ENCODE assay signal across 9 cellular contexts in genomic region chr4:337143-337931, GRCh38. TPM values are rescaled to one million over a fixed set of nuclear protein-coding genes. Genes with fewer than 3 reads are reported as not detected.
A peak's percentile ranks its signal among the peaks of the same experiment; 100 is the strongest.
DNase-seq lines count a peak whose midpoint lies in the region; ATAC-seq and TF ChIP-seq lines count a peak whose summit lies in the region.
"Had no signal": no experiment of that assay in that cellular context is flagged by ENCODE, and none has a peak within 500 bp of the region (broad histone marks: within the 10 kb centered on the region; RNA-seq: fewer than 3 reads in every experiment).

ZNF141 (plus strand) TSS chr4:337814; CDS start chr4:337984, 170 bp downstream.

- H3K36me3 ChIP-seq in A673 (ENCODE audit: insufficient read depth, low read length, poor library complexity, severe bottlenecking) (peaks cover 28% of the 10 kb centered on the region), kidney epithelial cell (ENCODE audit: control insufficient read depth, insufficient read depth, low read length) (no peaks in the 10 kb centered on the region)

- peak; percentile 98 for DNase-seq in A673 (ENCODE audit: low spot score)
- peak; percentile 96 for DNase-seq in NCI-H345 (lab: John Stamatoyannopoulos, UW)
- peak; percentile 94 for DNase-seq in activated CD4-positive, alpha-beta T cell treated with anti-CD3 and anti-CD28 coated beads for 48 hours
- peak; percentile 88 for DNase-seq in kidney epithelial cell (ENCODE audit: low read depth)
- DNase-seq in stimulated activated CD4-positive, alpha-beta T cell treated with anti-CD3 and anti-CD28 coated beads, Interleukin-1b, Interleukin-23, amount 100 ng/mL, for 1 hour (ENCODE audit: low read depth in 2 of 2): peak; percentile 73

- peak within 1 kb of the TSS; percentile 91 for H3K27ac ChIP-seq in A673 (ENCODE audit: low read depth, low read length, poor library complexity, severe bottlenecking)
- H3K27ac ChIP-seq in cingulate gyrus (ENCODE audit: low read depth, low read length): peak within 1 kb of the TSS; percentile 96

- H3K27me3 ChIP-seq in A673 (replicated peaks; ENCODE audit: insufficient read depth, low read depth, low read length, poor library complexity): no peaks in the 10 kb centered on the region
- no peaks in the 10 kb centered on the region for H3K27me3 ChIP-seq in kidney epithelial cell (ENCODE audit: control insufficient read depth, insufficient read depth, low read length)

- ATAC-seq in HG03103 (IDR thresholded peaks at IDR 0.05; ENCODE audit: low read depth, unreplicated experiment): peak; percentile 95
- ATAC-seq: HCT116 had no signal

- POLR2A ChIA-PET in A673 (lab: Charles Lee; ENCODE audit: low non-redundant PET): no interaction called here

- no peak for TF ChIP-seq CTCF in A673 (conservative IDR thresholded peaks at IDR 0.05; ENCODE audit: low read depth, low read length)
- TF ChIP-seq CTCF in kidney epithelial cell (IDR thresholded peaks at IDR 0.05; ENCODE audit: insufficient read depth, low read length, poor library complexity, severe bottlenecking): no peak

- H3K4me3 ChIP-seq in A673 (ENCODE audit: low read depth, low read length, poor library complexity, severe bottlenecking) (peak within 1 kb of the TSS; percentile 91), kidney epithelial cell (ENCODE audit: low read depth, low read length) (peak within 1 kb of the TSS; percentile 70)

- peaks cover 26% of the 10 kb centered on the region for H3K9me3 ChIP-seq in A673 (ENCODE audit: low read depth, low read length, poor library complexity, severe bottlenecking)

- intact Hi-C loops in A673 (cut with micrococcal nuclease; ENCODE audit: unreplicated experiment): no loop called here

- CTCF ChIA-PET in A673 (lab: Charles Lee): no interaction called here

- peak; percentile 79 for TF ChIP-seq POLR2A in GM18526 (IDR thresholded peaks at IDR 0.05; ENCODE audit: extremely low read depth, insufficient read length)

- H3K4me1 ChIP-seq in A673 (ENCODE audit: insufficient read depth, low read length, poor library complexity, severe bottlenecking): peaks cover 5% of the 10 kb centered on the region

- no TSS peak for BruUV-seq in A673 (replicated peaks; lab: Mats Ljungman, UMichigan)

RNA-seq across cellular contexts. Expression of gene ZNF141, which starts in this region (rescaled TPM):
- total RNA-seq in A673 (2021) (26.9 and 27.7 TPM in 2 replicates), kidney epithelial cell (8.4 and 10.6 TPM in 2 replicates)

Comparison
In these comparisons a context has a peak if more than half of its experiments do, and no peak if none do; other contexts are left out.
1. Peak in every context shown above with its lines: DNase-seq, ATAC-seq, H3K4me3 ChIP-seq and H3K27ac ChIP-seq.